In genomic region chr7:100866721-100867039, GRCh38 we compare ENCODE assay signal across 9 cellular contexts. TPM values are rescaled to one million over a fixed set of nuclear protein-coding genes. Genes with fewer than 3 reads are reported as not detected.
DNase-seq lines count a peak whose midpoint lies in the region; ATAC-seq, FAIRE-seq and TF ChIP-seq lines count a peak whose summit lies in the region.
"Had no signal": no experiment of that assay in that cellular context is flagged by ENCODE, and none has a peak within 500 bp of the region (broad histone marks: within the 10 kb centered on the region; RNA-seq: fewer than 3 reads in every experiment).

No MANE protein-coding gene starts in this region.

- DNase-seq in fibroblast of pulmonary artery (ENCODE audit: low read depth) (no peak), skeletal muscle cell (ENCODE audit: low read depth) (no peak), kidney glomerular epithelial cell (lab: John Stamatoyannopoulos, UW) (no peak), OCI-M1 (lab: John Stamatoyannopoulos, UW) (no peak), GM12891 (ENCODE audit: insufficient read length, low spot score) (no peak)

- H3K4me3 ChIP-seq in GM12875 (ENCODE audit: low read depth, low read length) (peak overlapping the region; percentile 93), fibroblast of pulmonary artery (replicated peaks; ENCODE audit: low read depth, low read length) (peak overlapping the region; percentile 94), skeletal muscle cell (ENCODE audit: low read depth, low read length) (peak overlapping the region; percentile 96)

- TF ChIP-seq CTCF in GM12875 (IDR thresholded peaks at IDR 0.05; ENCODE audit: borderline replicate concordance, insufficient read depth, low read depth, low read length) (no peak), VCaP (conservative IDR thresholded peaks at IDR 0.05) (no peak), fibroblast of pulmonary artery (IDR thresholded peaks at IDR 0.05; ENCODE audit: low read length, missing control alignments) (no peak)

- no peak for TF ChIP-seq POLR2A in GM12891 (IDR thresholded peaks at IDR 0.05; ENCODE audit: low read depth, low read length)

- peak overlapping the region; percentile 77 for H3K27ac ChIP-seq in VCaP

- FAIRE-seq in GM12891 (lab: Jason Lieb, UNC), result no peak
- FAIRE-seq: TTC549 had no signal

- ATAC-seq in GM21390 (IDR thresholded peaks at IDR 0.05; ENCODE audit: unreplicated experiment), result no peak

TF ChIP-seq in GM12891, 5 proteins besides CTCF, POLR2A, EP300 and RAD21:
- no peak for TF ChIP-seq POU2F2 (IDR thresholded peaks at IDR 0.05; ENCODE audit: low read depth, low read length)
- TF ChIP-seq SPI1 (IDR thresholded peaks at IDR 0.05; ENCODE audit: low read depth, low read length), result no peak
- no peak for TF ChIP-seq POLR2AphosphoS5 (IDR thresholded peaks at IDR 0.05; ENCODE audit: low read depth, low read length)
- TF ChIP-seq TAF1 (IDR thresholded peaks at IDR 0.05; ENCODE audit: low read depth, low read length), result no peak
- TF ChIP-seq PAX5 (IDR thresholded peaks at IDR 0.05; ENCODE audit: insufficient read depth, low read length, severe bottlenecking), result no peak

RNA-seq across cellular contexts. Expression of gene TRIP6, which starts 0.5 kb away (rescaled TPM):
- 39.3 TPM for polyA plus RNA-seq in GM12891 (2012; ENCODE audit: low read depth, missing spikeins)

RNA-seq across cellular contexts. Expression of gene SRRT, which starts 8.2 kb away (rescaled TPM):
- 138 TPM for polyA plus RNA-seq in GM12891 (2012; ENCODE audit: low read depth, missing spikeins)

RNA-seq across cellular contexts. Expression of gene SLC12A9, which starts 14.2 kb away (rescaled TPM):
- 8.9 TPM for polyA plus RNA-seq in GM12891 (2012; ENCODE audit: low read depth, missing spikeins)

RNA-seq across cellular contexts. Expression of gene UFSP1, which starts 22.8 kb away (rescaled TPM):
- polyA plus RNA-seq in GM12891 (2012; ENCODE audit: low read depth, missing spikeins), result 1.2 TPM

RNA-seq across cellular contexts. Expression of gene ACHE, which starts 29.0 kb away (rescaled TPM):
- polyA plus RNA-seq in GM12891 (2012; ENCODE audit: low read depth, missing spikeins), result 3.8 TPM
